ENCODE assay signal across 19 cellular contexts in the genomic region with DNA sequence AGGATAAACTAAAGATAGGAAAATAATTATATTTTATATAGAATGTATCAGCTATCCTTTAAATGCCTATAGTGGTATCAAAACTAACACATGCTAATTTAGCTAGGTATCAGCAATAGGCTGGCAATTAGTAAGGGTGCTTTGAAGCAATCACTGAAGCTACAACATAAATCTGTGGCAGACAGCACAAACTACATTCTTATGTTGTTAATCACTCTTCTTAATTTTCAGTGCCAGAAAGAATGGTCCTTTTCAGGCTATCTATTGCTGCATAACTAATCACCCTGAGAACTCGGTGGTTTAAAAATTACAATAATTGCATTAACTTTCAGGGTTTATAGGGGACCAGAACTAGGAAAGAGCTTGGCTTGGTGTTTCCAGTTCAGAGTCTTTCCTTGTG.
DNase-seq lines count a peak whose midpoint lies in the region; ATAC-seq, FAIRE-seq and TF ChIP-seq lines count a peak whose summit lies in the region.
"Had no signal": no experiment of that assay in that cellular context is flagged by ENCODE, and none has a peak within 500 bp of the region (broad histone marks: within the 10 kb centered on the region; RNA-seq: fewer than 3 reads in every experiment).

No MANE protein-coding gene starts in this region.

- H3K4me3 Mint-ChIP-seq in T-helper 2 cell treated with Interferon-gamma antibody and Interleukin-4, amounts not matched to agents 5 μg/mL and 100 μg/mL, for 36 hours: no peak overlapping the region
- H3K4me3 Mint-ChIP-seq: CD14-positive monocyte had no signal

- H3K79me2 ChIP-seq in osteoblast (ENCODE audit: insufficient read depth, low read length): no peaks in the 10 kb centered on the region

- ATAC-seq in stimulated activated naive CD8-positive, alpha-beta T cell treated with anti-CD3 and anti-CD28 coated beads, Interleukin-15, Interleukin-2, amounts not matched to agents 100 U/mL and 50 U/mL, for 24 hours: no peak
- no peak for ATAC-seq in GM18520 (IDR thresholded peaks at IDR 0.05; ENCODE audit: unreplicated experiment)

- H3K27me3 ChIP-seq in adipocyte (replicated peaks; ENCODE audit: control insufficient read depth, insufficient read depth, low read length) (no peaks in the 10 kb centered on the region), osteoblast (ENCODE audit: insufficient read depth, low read length) (no peaks in the 10 kb centered on the region)

- peaks cover 4% of the 10 kb centered on the region for H3K9me3 Mint-ChIP-seq in T-helper 2 cell treated with Interferon-gamma antibody and Interleukin-4, amounts not matched to agents 5 μg/mL and 100 μg/mL, for 36 hours

- H3K9me3 ChIP-seq in adipocyte (ENCODE audit: control insufficient read depth, low read length) (peaks cover 3% of the 10 kb centered on the region), osteoblast (ENCODE audit: low read depth, low read length) (no peaks in the 10 kb centered on the region)

- no peaks in the 10 kb centered on the region for H4K20me1 ChIP-seq in osteoblast (ENCODE audit: insufficient read depth, low read length)

- H3K27ac ChIP-seq in osteoblast (ENCODE audit: low read depth, low read length): no peak overlapping the region
- H3K27ac ChIP-seq: KMS-11 had no signal

- H3K4me2 ChIP-seq in osteoblast (ENCODE audit: insufficient read depth, low read length): no peak overlapping the region
- H3K4me2 ChIP-seq: KMS-11 had no signal

- H3K36me3 ChIP-seq in adipocyte (ENCODE audit: control insufficient read depth, insufficient read depth, low read length, severe bottlenecking) (no peaks in the 10 kb centered on the region), osteoblast (ENCODE audit: insufficient read depth, low read length) (no peaks in the 10 kb centered on the region)

- peak; percentile 91 for FAIRE-seq in H54 (lab: Jason Lieb, UNC)
- FAIRE-seq: GM19239 had no signal

- no peaks in the 10 kb centered on the region for H3K27me3 Mint-ChIP-seq in T-helper 2 cell treated with Interferon-gamma antibody and Interleukin-4, amounts not matched to agents 5 μg/mL and 100 μg/mL, for 36 hours (ENCODE audit: low read depth)

- no peak overlapping the region for H3K9ac ChIP-seq in adipocyte (ENCODE audit: low read length)
- H3K9ac ChIP-seq: KMS-11 had no signal

- no peaks in the 10 kb centered on the region for H3K4me1 ChIP-seq in adipocyte (ENCODE audit: control insufficient read depth, insufficient read depth, low read length)
- H3K4me1 ChIP-seq in osteoblast (ENCODE audit: insufficient read depth, low read length): no peaks in the 10 kb centered on the region

- no peak overlapping the region for H3K27ac Mint-ChIP-seq in T-helper 2 cell treated with Interferon-gamma antibody and Interleukin-4, amounts not matched to agents 5 μg/mL and 100 μg/mL, for 36 hours
- H3K27ac Mint-ChIP-seq: CD14-positive monocyte had no signal

- no peak overlapping the region for H3K4me3 ChIP-seq in adipocyte (ENCODE audit: low read length)
- no peak overlapping the region for H3K4me3 ChIP-seq in osteoblast (ENCODE audit: insufficient read depth, low read length)

- TF ChIP-seq CTCF in osteoblast (IDR thresholded peaks at IDR 0.05; ENCODE audit: extremely low read depth, low read depth, low read length): no peak

- DNase-seq in H54 (ENCODE audit: insufficient read length, low spot score) (no peak), adipocyte (ENCODE audit: low read depth) (peak; percentile 38), fibroblast of peridontal ligament (ENCODE audit: extremely low read depth) (peak; percentile 15), osteoblast (ENCODE audit: insufficient read length, low spot score, missing footprints) (peak; percentile 2), NCI-H748 treated with DMSO at 0.1 percent for 48 hours (lab: John Stamatoyannopoulos, UW) (no peak)
- DNase-seq in stimulated activated naive CD8-positive, alpha-beta T cell treated with anti-CD3 and anti-CD28 coated beads, Interleukin-15, Interleukin-2, amounts not matched to agents 100 U/mL and 50 U/mL, for 24 hours: no peak
- DNase-seq in T-helper 2 cell treated with Interferon-gamma antibody and Interleukin-4, amounts not matched to agents 5 μg/mL and 100 μg/mL, for 36 hours (ENCODE audit: low spot score): no peak
- DNase-seq: AML-193, DMS 273 treated with DMSO at 0.1 percent for 48 hours, H7, NCI-H1048, NCI-H146, NCI-H2081, NCI-H510A treated with DMSO at 0.1 percent for 48 hours, SHP77 treated with DMSO at 0.1 percent for 48 hours had no signal

- no peak overlapping the region for H2AFZ ChIP-seq in osteoblast (ENCODE audit: low read length)

- TF ChIP-seq POLR2A in H54 (IDR thresholded peaks at IDR 0.05; ENCODE audit: low read depth, low read length): no peak

- H3K4me1 Mint-ChIP-seq in T-helper 2 cell treated with Interferon-gamma antibody and Interleukin-4, amounts not matched to agents 5 μg/mL and 100 μg/mL, for 36 hours (ENCODE audit: low read depth): no peaks in the 10 kb centered on the region
- H3K4me1 Mint-ChIP-seq: CD14-positive monocyte had no signal

- H3K36me3 Mint-ChIP-seq in T-helper 2 cell treated with Interferon-gamma antibody and Interleukin-4, amounts not matched to agents 5 μg/mL and 100 μg/mL, for 36 hours (ENCODE audit: low read depth): no peaks in the 10 kb centered on the region
- H3K36me3 Mint-ChIP-seq: CD14-positive monocyte had no signal

Comparison
In these comparisons a context has a peak if more than half of its experiments do, and no peak if none do; other contexts are left out.
1. DNase-seq: peak in adipocyte (single experiment), fibroblast of peridontal ligament (single experiment) and osteoblast (single experiment); none in H54 (single experiment), stimulated activated naive CD8-positive, alpha-beta T cell treated with anti-CD3 and anti-CD28 coated beads, Interleukin-15, Interleukin-2, amounts not matched to agents 100 U/mL and 50 U/mL, for 24 hours (single experiment), T-helper 2 cell treated with Interferon-gamma antibody and Interleukin-4, amounts not matched to agents 5 μg/mL and 100 μg/mL, for 36 hours (single experiment) and NCI-H748 treated with DMSO at 0.1 percent for 48 hours (single experiment).